In genomic region chr3:4814302-4814903, GRCh38 we compare ENCODE assay signal across 9 cellular contexts.
A peak's percentile ranks its signal among the peaks of the same experiment; 100 is the strongest.
DNase-seq lines count a peak whose midpoint lies in the region; ATAC-seq and TF ChIP-seq lines count a peak whose summit lies in the region.
"Had no signal": no experiment of that assay in that cellular context is flagged by ENCODE, and none has a peak within 500 bp of the region (broad histone marks: within the 10 kb centered on the region; RNA-seq: fewer than 3 reads in every experiment).

No MANE protein-coding gene starts in this region.

- H3K36me3 Mint-ChIP-seq in activated T-cell treated with anti-CD3 and anti-CD28 coated beads, Interleukin-2, amount 50 U/mL, for 24 hours (ENCODE audit: low read depth), result peaks cover 93% of the 10 kb centered on the region
- H3K36me3 Mint-ChIP-seq in activated T-cell treated with anti-CD3 and anti-CD28 coated beads, Interleukin-2, amount 50 U/mL, for 4 hours (ENCODE audit: insufficient read depth), result peaks cover 69% of the 10 kb centered on the region
- H3K36me3 Mint-ChIP-seq in activated CD8-positive, alpha-beta T cell treated with anti-CD3 and anti-CD28 coated beads for 36 hours (ENCODE audit: low read depth), result peaks cover 75% of the 10 kb centered on the region

- POLR2A ChIA-PET in activated CD8-positive, alpha-beta T cell treated with anti-CD3 and anti-CD28 coated beads for 36 hours (lab: Charles Lee), result interaction anchor here (0.6 to 1.2 kb wide), 5 partner anchors 8 to 307 kb away, joined by 3 to 4 read pairs (median 3); no protein-coding TSS in a partner anchor

- WGBS in thyroid gland, 2 donors, result 73 to 80% methylated on average over 20 of the region's 20 CpGs

- no peak overlapping the region for H3K4me3 Mint-ChIP-seq in activated T-cell treated with anti-CD3 and anti-CD28 coated beads, Interleukin-2, amount 50 U/mL, for 24 hours
- H3K4me3 Mint-ChIP-seq in activated T-cell treated with anti-CD3 and anti-CD28 coated beads, Interleukin-2, amount 50 U/mL, for 4 hours, result no peak overlapping the region
- no peak overlapping the region for H3K4me3 Mint-ChIP-seq in activated CD8-positive, alpha-beta T cell treated with anti-CD3 and anti-CD28 coated beads for 36 hours

- TF ChIP-seq POLR2A in thyroid gland (IDR thresholded peaks at IDR 0.05), result no peak

- peaks cover 28% of the 10 kb centered on the region for H3K4me1 Mint-ChIP-seq in activated T-cell treated with anti-CD3 and anti-CD28 coated beads, Interleukin-2, amount 50 U/mL, for 24 hours (ENCODE audit: low read depth)
- peaks cover 2% of the 10 kb centered on the region for H3K4me1 Mint-ChIP-seq in activated T-cell treated with anti-CD3 and anti-CD28 coated beads, Interleukin-2, amount 50 U/mL, for 4 hours (ENCODE audit: low read depth)
- H3K4me1 Mint-ChIP-seq in activated CD8-positive, alpha-beta T cell treated with anti-CD3 and anti-CD28 coated beads for 36 hours (ENCODE audit: low read depth), result peaks cover 7% of the 10 kb centered on the region

- H3K4me3 ChIP-seq in lower lobe of right lung, result no peak overlapping the region
- H3K4me3 ChIP-seq in thyroid gland (replicated peaks in 1 of 3), result no peak overlapping the region

- no peaks in the 10 kb centered on the region for H3K27me3 Mint-ChIP-seq in activated T-cell treated with anti-CD3 and anti-CD28 coated beads, Interleukin-2, amount 50 U/mL, for 24 hours
- no peaks in the 10 kb centered on the region for H3K27me3 Mint-ChIP-seq in activated T-cell treated with anti-CD3 and anti-CD28 coated beads, Interleukin-2, amount 50 U/mL, for 4 hours (ENCODE audit: low read depth)
- no peaks in the 10 kb centered on the region for H3K27me3 Mint-ChIP-seq in activated CD8-positive, alpha-beta T cell treated with anti-CD3 and anti-CD28 coated beads for 36 hours

- H3K9me3 ChIP-seq in lower lobe of right lung, result peaks cover 9% of the 10 kb centered on the region
- H3K9me3 ChIP-seq in thyroid gland, result no peaks in the 10 kb centered on the region

- peak overlapping the region; percentile 50 for H3K27ac Mint-ChIP-seq in activated T-cell treated with anti-CD3 and anti-CD28 coated beads, Interleukin-2, amount 50 U/mL, for 24 hours
- no peak overlapping the region for H3K27ac Mint-ChIP-seq in activated CD8-positive, alpha-beta T cell treated with anti-CD3 and anti-CD28 coated beads for 36 hours

- DNase-seq in activated T-cell treated with anti-CD3 and anti-CD28 coated beads, Interleukin-2, amount 50 U/mL, for 24 hours, result no peak
- DNase-seq in activated T-cell treated with anti-CD3 and anti-CD28 coated beads, Interleukin-2, amount 50 U/mL, for 4 hours, result no peak
- DNase-seq in dermis blood vessel endothelial cell (peak; percentile 94), lower lobe of right lung (peak; percentile 60), thyroid gland (peak; percentile 45 to 66), ecto neural progenitor cell (ENCODE audit: low spot score) (no peak), dedifferentiated amniotic fluid mesenchymal stem cell (ENCODE audit: extremely low spot score) (no peak)
- DNase-seq in activated CD8-positive, alpha-beta T cell treated with anti-CD3 and anti-CD28 coated beads for 36 hours, result no peak
- DNase-seq: NCI-H1694 had no signal

- CTCF ChIA-PET in activated CD8-positive, alpha-beta T cell treated with anti-CD3 and anti-CD28 coated beads for 36 hours (lab: Charles Lee), result interaction anchor here (1.1 to 2.4 kb wide), 3 partner anchors 26 to 103 kb away, joined by 3 to 9 read pairs (median 4); no protein-coding TSS in a partner anchor

- H3K36me3 ChIP-seq in lower lobe of right lung (peaks cover 44% of the 10 kb centered on the region), thyroid gland (peaks cover 9 to 18% of the 10 kb centered on the region in 2 donors)

- H3K27me3 ChIP-seq in lower lobe of right lung (ENCODE audit: low read depth) (no peaks in the 10 kb centered on the region), thyroid gland (no peaks in the 10 kb centered on the region)

- H3K4me1 ChIP-seq in lower lobe of right lung, result peaks cover 17% of the 10 kb centered on the region
- H3K4me1 ChIP-seq in thyroid gland, result peaks cover 5 to 25% of the 10 kb centered on the region in 2 donors

- intact Hi-C loops in lower lobe of right lung (cut with DNase I), result no loop called here
- intact Hi-C loops in thyroid gland (cut with DNase I), result no loop called here
- intact Hi-C loops in activated CD8-positive, alpha-beta T cell treated with anti-CD3 and anti-CD28 coated beads for 36 hours (cut with micrococcal nuclease), result no loop called here

- H3K9me3 Mint-ChIP-seq in activated T-cell treated with anti-CD3 and anti-CD28 coated beads, Interleukin-2, amount 50 U/mL, for 24 hours, result no peaks in the 10 kb centered on the region
- peaks cover 8% of the 10 kb centered on the region for H3K9me3 Mint-ChIP-seq in activated T-cell treated with anti-CD3 and anti-CD28 coated beads, Interleukin-2, amount 50 U/mL, for 4 hours
- peaks cover 10% of the 10 kb centered on the region for H3K9me3 Mint-ChIP-seq in activated CD8-positive, alpha-beta T cell treated with anti-CD3 and anti-CD28 coated beads for 36 hours

- ATAC-seq in activated T-cell treated with anti-CD3 and anti-CD28 coated beads, Interleukin-2, amount 50 U/mL, for 4 hours, result no peak
- peak; percentile 66 to 76 for ATAC-seq in lower lobe of right lung
- ATAC-seq in activated CD8-positive, alpha-beta T cell treated with anti-CD3 and anti-CD28 coated beads for 36 hours, result no peak

- TF ChIP-seq CTCF in lower lobe of right lung (IDR thresholded peaks at IDR 0.05) (no peak), thyroid gland (IDR thresholded peaks at IDR 0.05) (no peak)
- TF ChIP-seq CTCF in activated CD8-positive, alpha-beta T cell treated with anti-CD3 and anti-CD28 coated beads for 36 hours (IDR thresholded peaks at IDR 0.05), result no peak

- H3K27ac ChIP-seq in lower lobe of right lung (peak overlapping the region; percentile 36), thyroid gland (peak overlapping the region; percentile 37 to 65 (median 41))

Comparison
In these comparisons a context has a peak if more than half of its experiments do, and no peak if none do; other contexts are left out.
1. DNase-seq: peak in dermis blood vessel endothelial cell (single experiment), lower lobe of right lung (single experiment) and thyroid gland (2 of 2); none in activated T-cell treated with anti-CD3 and anti-CD28 coated beads, Interleukin-2, amount 50 U/mL, for 24 hours (single experiment), activated T-cell treated with anti-CD3 and anti-CD28 coated beads, Interleukin-2, amount 50 U/mL, for 4 hours (single experiment), ecto neural progenitor cell (single experiment), activated CD8-positive, alpha-beta T cell treated with anti-CD3 and anti-CD28 coated beads for 36 hours (single experiment) and dedifferentiated amniotic fluid mesenchymal stem cell (single experiment).
2. ATAC-seq: peak in lower lobe of right lung (2 of 2); none in activated T-cell treated with anti-CD3 and anti-CD28 coated beads, Interleukin-2, amount 50 U/mL, for 4 hours (0 of 2) and activated CD8-positive, alpha-beta T cell treated with anti-CD3 and anti-CD28 coated beads for 36 hours (single experiment).